ENCODE assay signal across 8 cellular contexts in genomic region chr2:8681786-8682692, GRCh38. TPM values are rescaled to one million over a fixed set of nuclear protein-coding genes. Genes with fewer than 3 reads are reported as not detected.
DNase-seq lines count a peak whose midpoint lies in the region; ATAC-seq and TF ChIP-seq lines count a peak whose summit lies in the region.

A gene with protein sequence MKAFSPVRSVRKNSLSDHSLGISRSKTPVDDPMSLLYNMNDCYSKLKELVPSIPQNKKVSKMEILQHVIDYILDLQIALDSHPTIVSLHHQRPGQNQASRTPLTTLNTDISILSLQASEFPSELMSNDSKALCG (plus strand): TSS chr2:8682056. CDS start chr2:8682166, 110 bp downstream.

- no peaks in the 10 kb centered on the region for H4K20me1 ChIP-seq in fibroblast of lung (ENCODE audit: control insufficient read depth, extremely low read depth, insufficient read depth, low read length)

- peaks cover 18% of the 10 kb centered on the region for H3K4me1 ChIP-seq in fibroblast of lung (ENCODE audit: control insufficient read depth, extremely low read depth, insufficient read depth, low read length)

- peak within 1 kb of the TSS; percentile 98 for H3K27ac Mint-ChIP-seq in activated T-helper 2 cell treated with anti-CD3 and anti-CD28 coated beads, Interferon-gamma antibody, Interleukin-2, Interleukin-4, amounts not matched to agents 10 μg/mL and 5 μg/mL and 100 μg/mL, durations not matched to agents 14 hours and 24 hours and 36 hours
- H3K27ac Mint-ChIP-seq in naive thymus-derived CD8-positive, alpha-beta T cell, result peak within 1 kb of the TSS; percentile 88 to 99 (median 97)
- H3K27ac Mint-ChIP-seq in stimulated activated naive B cell treated with anti-CD40 and anti-IgM and Interleukin-4, amounts not matched to agents 10 μg/mL and 1 μg/mL and 100 μg/mL, for 72 hours, result peak within 1 kb of the TSS; percentile 96

- peak within 1 kb of the TSS; percentile 88 for H3K4me2 ChIP-seq in fibroblast of lung (ENCODE audit: extremely low read depth, insufficient read depth, low read length)

- H3K4me3 Mint-ChIP-seq in activated T-helper 2 cell treated with anti-CD3 and anti-CD28 coated beads, Interferon-gamma antibody, Interleukin-2, Interleukin-4, amounts not matched to agents 10 μg/mL and 5 μg/mL and 100 μg/mL, durations not matched to agents 14 hours and 24 hours and 36 hours (ENCODE audit: low read depth), result peak within 1 kb of the TSS; percentile 100
- H3K4me3 Mint-ChIP-seq in naive thymus-derived CD8-positive, alpha-beta T cell, result peak within 1 kb of the TSS; percentile 92 to 100 (median 99)
- H3K4me3 Mint-ChIP-seq in stimulated activated naive B cell treated with anti-CD40 and anti-IgM and Interleukin-4, amounts not matched to agents 10 μg/mL and 1 μg/mL and 100 μg/mL, for 72 hours, result peak within 1 kb of the TSS; percentile 95 to 98

- H3K27me3 ChIP-seq in H7 (ENCODE audit: control insufficient read depth, insufficient read depth, low read length) (peaks cover 48% of the 10 kb centered on the region), fibroblast of lung (ENCODE audit: control insufficient read depth, insufficient read depth, low read length) (no peaks in the 10 kb centered on the region)

- peak within 1 kb of the TSS; percentile 59 for H3K4me3 ChIP-seq in H7 (ENCODE audit: insufficient read depth, low read depth, low read length)
- peak within 1 kb of the TSS; percentile 60 to 95 (median 84) for H3K4me3 ChIP-seq in fibroblast of lung (replicated peaks in 1 of 4; ENCODE audit: control extremely low read depth in 1 of 4, insufficient read depth in 1 of 4, low read depth in 3 of 4, low read length in 4 of 4)

- peak; percentile 68 to 77 for ATAC-seq in naive thymus-derived CD8-positive, alpha-beta T cell
- ATAC-seq in stimulated activated naive B cell treated with anti-CD40 and anti-IgM and Interleukin-4, amounts not matched to agents 10 μg/mL and 1 μg/mL and 100 μg/mL, for 72 hours (replicated peaks), result peak; percentile 72 to 78

- DNase-seq in ELR (ENCODE audit: low read depth) (peak; percentile 97), H7 (peak; percentile 99), M059J (ENCODE audit: low read depth) (peak; percentile 96), fibroblast of lung (ENCODE audit: low read depth in 2 of 2) (peak; percentile 98)
- peak; percentile 99 for DNase-seq in activated T-helper 2 cell treated with anti-CD3 and anti-CD28 coated beads, Interferon-gamma antibody, Interleukin-2, Interleukin-4, amounts not matched to agents 10 μg/mL and 5 μg/mL and 100 μg/mL, durations not matched to agents 14 hours and 24 hours and 36 hours (ENCODE audit: low spot score)
- DNase-seq in naive thymus-derived CD8-positive, alpha-beta T cell, result peak; percentile 96 to 99 (median 98)
- DNase-seq in stimulated activated naive B cell treated with anti-CD40 and anti-IgM and Interleukin-4, amounts not matched to agents 10 μg/mL and 1 μg/mL and 100 μg/mL, for 72 hours, result peak; percentile 97

- peaks cover 38% of the 10 kb centered on the region for H3K36me3 Mint-ChIP-seq in activated T-helper 2 cell treated with anti-CD3 and anti-CD28 coated beads, Interferon-gamma antibody, Interleukin-2, Interleukin-4, amounts not matched to agents 10 μg/mL and 5 μg/mL and 100 μg/mL, durations not matched to agents 14 hours and 24 hours and 36 hours (ENCODE audit: low read depth)
- peaks cover 2 to 19% (median 7%) of the 10 kb centered on the region in 3 donors for H3K36me3 Mint-ChIP-seq in naive thymus-derived CD8-positive, alpha-beta T cell
- H3K36me3 Mint-ChIP-seq in stimulated activated naive B cell treated with anti-CD40 and anti-IgM and Interleukin-4, amounts not matched to agents 10 μg/mL and 1 μg/mL and 100 μg/mL, for 72 hours, result peaks cover 9 to 27% of the 10 kb centered on the region in 2 donors

- intact Hi-C loops in activated T-helper 2 cell treated with anti-CD3 and anti-CD28 coated beads, Interferon-gamma antibody, Interleukin-2, Interleukin-4, amounts not matched to agents 10 μg/mL and 5 μg/mL and 100 μg/mL, durations not matched to agents 14 hours and 24 hours and 36 hours (cut with micrococcal nuclease), result loop anchor here (1.0 to 10.0 kb wide), 17 partner anchors 74 to 1230 kb away; no protein-coding TSS in a partner anchor

- peak within 1 kb of the TSS; percentile 69 for H3K9ac ChIP-seq in fibroblast of lung (ENCODE audit: insufficient read depth, low read length)

- TF ChIP-seq POLR2A in Raji (IDR thresholded peaks at IDR 0.05; ENCODE audit: insufficient read depth, low read depth, low read length), result peak; percentile 100

- no peak for TF ChIP-seq CTCF in fibroblast of lung (conservative IDR thresholded peaks at IDR 0.05 in 1 of 2, IDR thresholded peaks at IDR 0.05 in 1 of 2; ENCODE audit: low read depth in 1 of 2, low read length in 2 of 2)

- H3K79me2 ChIP-seq in fibroblast of lung (ENCODE audit: control insufficient read depth, insufficient read depth, low read length), result peaks cover 19% of the 10 kb centered on the region

- H3K9me3 Mint-ChIP-seq in activated T-helper 2 cell treated with anti-CD3 and anti-CD28 coated beads, Interferon-gamma antibody, Interleukin-2, Interleukin-4, amounts not matched to agents 10 μg/mL and 5 μg/mL and 100 μg/mL, durations not matched to agents 14 hours and 24 hours and 36 hours, result no peaks in the 10 kb centered on the region
- peaks cover 0 to 2% (median 0%) of the 10 kb centered on the region in 9 donors for H3K9me3 Mint-ChIP-seq in naive thymus-derived CD8-positive, alpha-beta T cell
- no peaks in the 10 kb centered on the region for H3K9me3 Mint-ChIP-seq in stimulated activated naive B cell treated with anti-CD40 and anti-IgM and Interleukin-4, amounts not matched to agents 10 μg/mL and 1 μg/mL and 100 μg/mL, for 72 hours

- H3K27me3 Mint-ChIP-seq in activated T-helper 2 cell treated with anti-CD3 and anti-CD28 coated beads, Interferon-gamma antibody, Interleukin-2, Interleukin-4, amounts not matched to agents 10 μg/mL and 5 μg/mL and 100 μg/mL, durations not matched to agents 14 hours and 24 hours and 36 hours (ENCODE audit: low read depth), result peaks cover 10% of the 10 kb centered on the region
- peaks cover 9 to 22% (median 11%) of the 10 kb centered on the region in 5 donors for H3K27me3 Mint-ChIP-seq in naive thymus-derived CD8-positive, alpha-beta T cell
- peaks cover 45 to 58% of the 10 kb centered on the region in 2 donors for H3K27me3 Mint-ChIP-seq in stimulated activated naive B cell treated with anti-CD40 and anti-IgM and Interleukin-4, amounts not matched to agents 10 μg/mL and 1 μg/mL and 100 μg/mL, for 72 hours

- H3K4me1 Mint-ChIP-seq in activated T-helper 2 cell treated with anti-CD3 and anti-CD28 coated beads, Interferon-gamma antibody, Interleukin-2, Interleukin-4, amounts not matched to agents 10 μg/mL and 5 μg/mL and 100 μg/mL, durations not matched to agents 14 hours and 24 hours and 36 hours (ENCODE audit: low read depth), result peaks cover 28% of the 10 kb centered on the region
- H3K4me1 Mint-ChIP-seq in naive thymus-derived CD8-positive, alpha-beta T cell, result peaks cover 19 to 58% (median 47%) of the 10 kb centered on the region in 4 donors
- peaks cover 37 to 64% of the 10 kb centered on the region in 2 donors for H3K4me1 Mint-ChIP-seq in stimulated activated naive B cell treated with anti-CD40 and anti-IgM and Interleukin-4, amounts not matched to agents 10 μg/mL and 1 μg/mL and 100 μg/mL, for 72 hours

- POLR2A ChIA-PET in naive thymus-derived CD8-positive, alpha-beta T cell (lab: Charles Lee), result interaction anchor here (0.6 to 5.0 kb wide), 38 partner anchors 9 to 1767 kb away, joined by 3 to 55 read pairs (median 5); no protein-coding TSS in a partner anchor

- peak within 1 kb of the TSS; percentile 96 for H3K27ac ChIP-seq in fibroblast of lung (ENCODE audit: insufficient read depth, low read length)

- no peaks in the 10 kb centered on the region for H3K9me3 ChIP-seq in fibroblast of lung (ENCODE audit: control insufficient read depth, insufficient read depth, low read depth, low read length)

- H3K36me3 ChIP-seq in H7 (replicated peaks; ENCODE audit: control insufficient read depth, insufficient read depth, low read length) (no peaks in the 10 kb centered on the region), fibroblast of lung (ENCODE audit: control insufficient read depth, insufficient read depth, low read length) (no peaks in the 10 kb centered on the region)

- H2AFZ ChIP-seq in fibroblast of lung (ENCODE audit: low read length), result peak within 1 kb of the TSS; percentile 76

RNA-seq across cellular contexts. Expression of the gene that starts here (rescaled TPM):
- total RNA-seq in H7 (2014; rRNA removed; shearing (Covaris generic)), result 38.7 and 58.2 TPM in 2 replicates
- 95.4 and 167 TPM in 2 replicates for total RNA-seq in M059J (2014; rRNA removed; shearing (Covaris generic))
- total RNA-seq in activated T-helper 2 cell treated with anti-CD3 and anti-CD28 coated beads, Interferon-gamma antibody, Interleukin-2, Interleukin-4, amounts not matched to agents 10 μg/mL and 5 μg/mL and 100 μg/mL, durations not matched to agents 14 hours and 24 hours and 36 hours, result 423 and 431 TPM in 2 replicates
- total RNA-seq in fibroblast of lung, result 66.6 and 150 TPM in 2 replicates
- polyA plus RNA-seq in fibroblast of lung, result 23.1 and 92.5 TPM in 2 replicates
- polyA plus RNA-seq in fibroblast of lung (2012), result 19.0 and 59.9 TPM in 2 replicates
- 20.2 and 61.7 TPM in 2 replicates for polyA minus RNA-seq in fibroblast of lung (ENCODE audit: low replicate concordance)
- total RNA-seq in naive thymus-derived CD8-positive, alpha-beta T cell, result 10 to 100 TPM; 67.1 to 67.6 TPM
- polyA plus RNA-seq in naive thymus-derived CD8-positive, alpha-beta T cell, result 100 to 1,000 TPM; 368 to 630 (median 479) TPM

Comparison
In these comparisons a context has a peak if more than half of its experiments do, and no peak if none do; other contexts are left out.
1. Peak in every context shown above with its lines: DNase-seq, ATAC-seq, H3K4me3 ChIP-seq and H3K27ac ChIP-seq.